In the genomic region with DNA sequence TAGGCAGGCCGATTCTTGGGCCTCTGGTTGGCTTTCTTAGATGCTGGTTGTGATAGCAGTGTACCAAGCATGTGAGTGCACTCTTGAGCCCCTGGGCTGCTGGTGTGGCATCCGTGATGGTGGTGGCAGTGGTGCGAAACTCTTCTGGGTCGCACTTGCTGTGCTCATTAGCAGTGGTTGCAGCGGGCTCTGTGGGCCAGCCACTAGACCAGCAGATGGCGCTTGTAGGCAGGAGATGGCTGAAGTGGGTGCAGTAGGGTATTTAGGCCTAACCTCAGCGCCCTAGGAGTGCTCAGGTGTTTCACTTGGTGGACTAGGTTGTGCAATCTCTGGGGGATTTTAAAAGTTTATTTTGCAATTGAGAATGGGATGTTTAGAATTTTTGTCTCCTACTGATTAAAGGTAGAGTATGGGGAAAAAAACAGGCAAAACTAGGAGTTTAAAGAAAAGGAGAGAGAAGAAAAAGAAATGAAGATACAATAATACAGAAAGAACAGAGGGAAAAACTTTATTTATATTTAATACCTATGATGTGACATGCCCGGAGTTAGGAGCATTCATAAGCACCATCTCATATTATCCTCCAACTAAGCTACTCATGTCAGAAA, we compare ENCODE assay signal across 7 cellular contexts. TPM values are rescaled to one million over a fixed set of nuclear protein-coding genes. Genes with fewer than 3 reads are reported as not detected.
DNase-seq lines count a peak whose midpoint lies in the region; ATAC-seq, FAIRE-seq and TF ChIP-seq lines count a peak whose summit lies in the region.

No MANE protein-coding gene starts in this region.

- peak; percentile 66 for FAIRE-seq in GM12892 (lab: Jason Lieb, UNC)

- H3K27ac Mint-ChIP-seq in activated B cell treated with CpG ODN at 0.5 μM for 24 hours, result no peak overlapping the region
- peak overlapping the region; percentile 13 for H3K27ac Mint-ChIP-seq in MCF 10A (ENCODE audit: low read depth, unreplicated experiment)

- POLR2A ChIA-PET in activated B cell treated with CpG ODN at 0.5 μM for 24 hours (lab: Charles Lee), result no interaction called here
- POLR2A ChIA-PET in MCF 10A (lab: Yijun Ruan, JAX), result interaction anchor here (0.7 kb wide), 2 partner anchors 8 to 12 kb away, joined by 3 read pairs; no protein-coding TSS in a partner anchor

- TF ChIP-seq CTCF in activated B cell treated with CpG ODN at 0.5 μM for 24 hours (IDR thresholded peaks at IDR 0.05) (peak; percentile 25), MCF 10A (IDR thresholded peaks at IDR 0.05; ENCODE audit: unreplicated experiment) (peak; percentile 78)

- ATAC-seq in activated B cell treated with CpG ODN at 0.5 μM for 24 hours (ENCODE audit: low read depth), result peak; percentile 53
- no peak for ATAC-seq in GM21367 (IDR thresholded peaks at IDR 0.05; ENCODE audit: unreplicated experiment)

- DNase-seq in GM12892 (ENCODE audit: insufficient read length) (peak; percentile 57), NCI-H2029 (lab: John Stamatoyannopoulos, UW) (peak; percentile 51), activated B cell treated with CpG ODN at 0.5 μM for 24 hours (peak; percentile 52), MCF 10A (ENCODE audit: unreplicated experiment) (peak; percentile 56), islet precursor cell (peak; percentile 89)
- DNase-seq in stimulated activated CD4-positive, alpha-beta T cell treated with anti-CD3 and anti-CD28 coated beads, TNF-alpha, amount 100 ng/mL, for 24 hours (ENCODE audit: low read depth in 3 of 3), result peak; percentile 38 to 61 (median 53)

- H3K4me1 Mint-ChIP-seq in activated B cell treated with CpG ODN at 0.5 μM for 24 hours, result peaks cover 18% of the 10 kb centered on the region
- peaks cover 10% of the 10 kb centered on the region for H3K4me1 Mint-ChIP-seq in MCF 10A (ENCODE audit: insufficient read depth, unreplicated experiment)

- H3K27me3 Mint-ChIP-seq in activated B cell treated with CpG ODN at 0.5 μM for 24 hours (no peaks in the 10 kb centered on the region), MCF 10A (ENCODE audit: insufficient read depth, unreplicated experiment) (no peaks in the 10 kb centered on the region)

- H3K9me3 Mint-ChIP-seq in activated B cell treated with CpG ODN at 0.5 μM for 24 hours, result no peaks in the 10 kb centered on the region
- H3K9me3 Mint-ChIP-seq in MCF 10A (ENCODE audit: unreplicated experiment), result no peaks in the 10 kb centered on the region

- H3K4me3 Mint-ChIP-seq in activated B cell treated with CpG ODN at 0.5 μM for 24 hours (no peak overlapping the region), MCF 10A (ENCODE audit: unreplicated experiment) (no peak overlapping the region)

- no peak for TF ChIP-seq POLR2A in GM12892 (IDR thresholded peaks at IDR 0.05; ENCODE audit: low read depth, low read length)

- no TSS peak for BruUV-seq in MCF 10A (replicated peaks; lab: Mats Ljungman, UMichigan)

- CTCF ChIA-PET in activated B cell treated with CpG ODN at 0.5 μM for 24 hours (lab: Charles Lee), result interaction anchor here (0.7 to 1.2 kb wide), 3 partner anchors 17 to 750 kb away, joined by 3 read pairs; partner anchors contain the start of gene ZNF548
- CTCF ChIA-PET in MCF 10A (lab: Yijun Ruan, JAX), result interaction anchor here (0.5 to 2.6 kb wide), 28 partner anchors 9 to 1735 kb away, joined by 3 to 18 read pairs (median 4); partner anchors contain the start of genes ZNF548 and ZNF749

- intact Hi-C loops in activated B cell treated with CpG ODN at 0.5 μM for 24 hours (cut with micrococcal nuclease) (loop anchor here (1.0 to 5.0 kb wide), 6 partner anchors 304 to 1111 kb away; partner anchors contain the start of genes ZBTB45 and ZNF329), MCF 10A (cut with micrococcal nuclease) (loop anchor here (5.0 kb wide), 1 partner anchor 966 kb away; no protein-coding TSS in a partner anchor)

- H3K36me3 Mint-ChIP-seq in activated B cell treated with CpG ODN at 0.5 μM for 24 hours (ENCODE audit: low read depth), result peaks cover 5% of the 10 kb centered on the region
- H3K36me3 Mint-ChIP-seq in MCF 10A (ENCODE audit: insufficient read depth, unreplicated experiment), result peaks cover 5% of the 10 kb centered on the region

RNA-seq across cellular contexts. Expression of gene ZNF17, which starts 4.3 kb away (rescaled TPM):
- polyA plus RNA-seq in GM12892 (2012; ENCODE audit: missing spikeins), result 4.5 TPM
- total RNA-seq in activated B cell treated with CpG ODN at 0.5 μM for 24 hours, result 16.1 and 18.6 TPM in 2 replicates
- total RNA-seq in MCF 10A (2022), result 7.8 and 8.3 TPM in 2 replicates

RNA-seq across cellular contexts. Expression of gene ZNF548, which starts 17.0 kb away (rescaled TPM):
- polyA plus RNA-seq in GM12892 (2012; ENCODE audit: missing spikeins), result 19.0 TPM
- total RNA-seq in activated B cell treated with CpG ODN at 0.5 μM for 24 hours (38.7 and 39.7 TPM in 2 replicates), MCF 10A (2022) (23.7 and 40.1 TPM in 2 replicates)

RNA-seq across cellular contexts. Expression of gene ZNF749, which starts 28.5 kb away (rescaled TPM):
- 6.7 TPM for polyA plus RNA-seq in GM12892 (2012; ENCODE audit: missing spikeins)
- total RNA-seq in activated B cell treated with CpG ODN at 0.5 μM for 24 hours (16.4 and 18.2 TPM in 2 replicates), MCF 10A (2022) (19.1 and 21.2 TPM in 2 replicates)

RNA-seq across cellular contexts. Expression of gene TRAPPC2B, which starts 43.3 kb away (rescaled TPM):
- 17.6 TPM for polyA plus RNA-seq in GM12892 (2012; ENCODE audit: missing spikeins)
- total RNA-seq in activated B cell treated with CpG ODN at 0.5 μM for 24 hours, result 9.7 and 10.2 TPM in 2 replicates
- 6.3 and 9.8 TPM in 2 replicates for total RNA-seq in MCF 10A (2022)

RNA-seq across cellular contexts. Expression of gene ZNF547, which starts 43.3 kb away (rescaled TPM):
- 1.7 TPM for polyA plus RNA-seq in GM12892 (2012; ENCODE audit: missing spikeins)
- 6.0 and 6.3 TPM in 2 replicates for total RNA-seq in activated B cell treated with CpG ODN at 0.5 μM for 24 hours
- 3.7 and 4.3 TPM in 2 replicates for total RNA-seq in MCF 10A (2022)
